8 cellular contexts compared by ENCODE assay signal in genomic region chr14:101963611-101964296, GRCh38. TPM values are rescaled to one million over a fixed set of nuclear protein-coding genes. Genes with fewer than 3 reads are reported as not detected.
DNase-seq lines count a peak whose midpoint lies in the region; ATAC-seq, FAIRE-seq and TF ChIP-seq lines count a peak whose summit lies in the region.

No MANE protein-coding gene starts in this region.

- no peaks in the 10 kb centered on the region for H3K27me3 ChIP-seq in Panc1 (ENCODE audit: control insufficient read depth, insufficient read depth, low read length)
- H3K27me3 ChIP-seq in esophagus squamous epithelium = no peaks in the 10 kb centered on the region
- no peaks in the 10 kb centered on the region for H3K27me3 ChIP-seq in rectal smooth muscle tissue (ENCODE audit: control insufficient read depth, insufficient read depth, low read length)

- ATAC-seq in GM18498 (IDR thresholded peaks at IDR 0.05; ENCODE audit: unreplicated experiment) (peak; percentile 0), Panc1 (peak; percentile 3; the same call in 1 of the 2 replicates)

- WGBS in esophagus squamous epithelium, 2 donors = 53 to 60% methylated on average over 18 of the region's 21 CpGs

- TF ChIP-seq CTCF in Panc1 (IDR thresholded peaks at IDR 0.05) = no peak
- no peak for TF ChIP-seq CTCF in esophagus squamous epithelium (IDR thresholded peaks at IDR 0.05)

- H3K9me3 ChIP-seq in Panc1 (ENCODE audit: control insufficient read depth, insufficient read depth, low read depth, low read length) (no peaks in the 10 kb centered on the region), esophagus squamous epithelium (no peaks in the 10 kb centered on the region)

- no peak overlapping the region for H3K9ac ChIP-seq in rectal smooth muscle tissue (ENCODE audit: low read length)

- FAIRE-seq in frontal cortex (lab: Jason Lieb, UNC) = no peak

- intact Hi-C loops in Panc1 (cut with micrococcal nuclease; ENCODE audit: unreplicated experiment) = loop anchor here (10.0 kb wide), 1 partner anchor 351 kb away; the partner anchor contains the start of gene ZNF839
- intact Hi-C loops in esophagus squamous epithelium (cut with DNase I) = loop anchor here (5.0 kb wide), 1 partner anchor 134 kb away; no protein-coding TSS in a partner anchor

- H3K36me3 ChIP-seq in Panc1 (ENCODE audit: control insufficient read depth, insufficient read depth, low read length) (no peaks in the 10 kb centered on the region; the same call in 1 of the 2 replicates), esophagus squamous epithelium (no peaks in the 10 kb centered on the region), rectal smooth muscle tissue (ENCODE audit: control insufficient read depth, insufficient read depth, low read length) (no peaks in the 10 kb centered on the region)

- peaks cover 9% of the 10 kb centered on the region; the same call in 1 of the 2 replicates for H3K4me1 ChIP-seq in Panc1 (ENCODE audit: control insufficient read depth, insufficient read depth, low read length)
- H3K4me1 ChIP-seq in esophagus squamous epithelium = peaks cover 8 to 65% (median 33%) of the 10 kb centered on the region in 3 donors
- H3K4me1 ChIP-seq in rectal smooth muscle tissue (ENCODE audit: control insufficient read depth, insufficient read depth, low read length) = peaks cover 25% of the 10 kb centered on the region

- peak overlapping the region; percentile 8 to 35; a peak in 3 of 4 replicates for H3K4me3 ChIP-seq in Panc1 (ENCODE audit: low read depth in 2 of 2, low read length in 2 of 2)
- H3K4me3 ChIP-seq in esophagus squamous epithelium = peak overlapping the region in 3 of 4 donors; percentile 77 to 100 (median 98)
- H3K4me3 ChIP-seq in rectal smooth muscle tissue (ENCODE audit: low read length) = peak overlapping the region; percentile 2

- H3K27ac ChIP-seq in Panc1 (ENCODE audit: low read length) = no peak overlapping the region
- peak overlapping the region in 3 of 4 donors; percentile 56 to 97 (median 96) for H3K27ac ChIP-seq in esophagus squamous epithelium
- H3K27ac ChIP-seq in rectal smooth muscle tissue (ENCODE audit: low read depth, low read length) = peak overlapping the region; percentile 68

- BruUV-seq in Panc1 (replicated peaks; lab: Mats Ljungman, UMichigan) = no TSS peak

- POLR2A ChIA-PET in Panc1 (lab: Charles Lee) = no interaction called here

- CTCF ChIA-PET in Panc1 (lab: Charles Lee) = interaction anchor here (0.6 kb wide), 1 partner anchor 13 kb away, joined by 6 read pairs; no protein-coding TSS in a partner anchor

- DNase-seq in Panc1 (ENCODE audit: low read depth, low spot score) = no peak
- no peak for DNase-seq in esophagus squamous epithelium (lab: John Stamatoyannopoulos, UW)
- DNase-seq in ecto neural progenitor cell (ENCODE audit: low spot score) = no peak
- no peak for DNase-seq in inferior parietal cortex (ENCODE audit: extremely low spot score)
- DNase-seq in frontal cortex (ENCODE audit: low spot score in 2 of 2) = no peak
- no peak for DNase-seq in GOT3 (lab: John Stamatoyannopoulos, UW)

- in situ Hi-C loops in Panc1 (cut with HindIII; ENCODE audit: low pct_unique_long_range_greater_than_20kb, low sequenced_read_pairs) = no loop called here

- no peak for TF ChIP-seq POLR2A in esophagus squamous epithelium (IDR thresholded peaks at IDR 0.05)

RNA-seq across cellular contexts. Expression of gene DYNC1H1, which starts 0.6 kb away (rescaled TPM):
- total RNA-seq in Panc1 (2021; ENCODE audit: unreplicated experiment) (382 TPM), esophagus squamous epithelium (100 to 1,000 TPM; 261 to 376 (median 317) TPM), frontal cortex (565 TPM)
- 353 TPM for polyA plus RNA-seq in Panc1 (2012; ENCODE audit: insufficient read length)

Comparison
In these comparisons a context has a peak if more than half of its experiments do, and no peak if none do; other contexts are left out.
1. H3K4me3 ChIP-seq: peak in every context shown above with its lines; median percentile 98 in esophagus squamous epithelium; 22 in Panc1; 2 in rectal smooth muscle tissue.